14 cellular contexts compared by ENCODE assay signal in genomic region chr2:217555075-217555876, GRCh38.
DNase-seq lines count a peak whose midpoint lies in the region; ATAC-seq, FAIRE-seq and TF ChIP-seq lines count a peak whose summit lies in the region.
"Had no signal": no experiment of that assay in that cellular context is flagged by ENCODE, and none has a peak within 500 bp of the region (broad histone marks: within the 10 kb centered on the region; RNA-seq: fewer than 3 reads in every experiment).

No MANE protein-coding gene starts in this region.

- ATAC-seq in HG03342 (IDR thresholded peaks at IDR 0.05; ENCODE audit: unreplicated experiment) (no peak), GM18498 (IDR thresholded peaks at IDR 0.05; ENCODE audit: unreplicated experiment) (no peak)
- ATAC-seq: natural killer cell had no signal

- H4K8ac ChIP-seq in H1 (ENCODE audit: extremely low read depth, insufficient read depth, low read length) = no peak overlapping the region

- no peak for DNase-seq in left ventricle myocardium inferior
- no peak for DNase-seq in cardiac septum (ENCODE audit: low spot score)
- peak in 1 of 2 experiments; percentile 15 for DNase-seq in H1 (ENCODE audit: low read depth in 1 of 2, low spot score in 2 of 2)
- DNase-seq in myocyte (ENCODE audit: low read depth) = peak; percentile 17
- no peak for DNase-seq in vagina (ENCODE audit: extremely low spot score in 2 of 2)
- DNase-seq in NCI-H1436 treated with DMSO at 0.1 percent for 48 hours (lab: John Stamatoyannopoulos, UW) = no peak
- DNase-seq: colonic mucosa, GOT3, natural killer cell, NCI-H446 had no signal

- no peak overlapping the region for H3K18ac ChIP-seq in H1 (ENCODE audit: extremely low read depth, low read length)

- H2BK20ac ChIP-seq in H1 (ENCODE audit: low read length) = no peak overlapping the region

- no peak overlapping the region for H4K5ac ChIP-seq in H1 (ENCODE audit: insufficient read length, low read depth, low read length)

- H3K79me1 ChIP-seq in H1 (ENCODE audit: low read depth, low read length) = no peaks in the 10 kb centered on the region

- no peak for TF ChIP-seq CTCF in left ventricle myocardium inferior (IDR thresholded peaks at IDR 0.05; ENCODE audit: borderline replicate concordance)
- no peak for TF ChIP-seq CTCF in H1 (IDR thresholded peaks at IDR 0.05; ENCODE audit: control extremely low read depth in 1 of 3, insufficient read depth in 1 of 3, low read depth in 1 of 3, low read length in 3 of 3)
- no peak for TF ChIP-seq CTCF in vagina (IDR thresholded peaks at IDR 0.05)

- no peak overlapping the region for H2BK12ac ChIP-seq in H1 (ENCODE audit: low read depth, low read length)

- no peak overlapping the region for H2BK120ac ChIP-seq in H1 (replicated peaks; ENCODE audit: low read depth, low read length)

- no peak overlapping the region for H2AFZ ChIP-seq in H1 (ENCODE audit: low read length)

- CTCF ChIA-PET in H1 (lab: Charles Lee; ENCODE audit: partially characterized antibody) = interaction anchor here (1.0 to 1.5 kb wide), 5 partner anchors 10 to 158 kb away, joined by 3 to 5 read pairs (median 3); no protein-coding TSS in a partner anchor

- no peak overlapping the region for H3K14ac ChIP-seq in H1 (ENCODE audit: insufficient read length)

- no peak overlapping the region for H2BK15ac ChIP-seq in H1 (ENCODE audit: low read length)

- no peaks in the 10 kb centered on the region for H4K20me1 ChIP-seq in H1 (replicated peaks in 1 of 2; ENCODE audit: control insufficient read depth in 1 of 2, insufficient read depth in 2 of 2, low read length in 2 of 2)

- no peaks in the 10 kb centered on the region for H3K27me3 ChIP-seq in left ventricle myocardium inferior (ENCODE audit: low read depth)
- H3K27me3 ChIP-seq in H1 (replicated peaks in 1 of 4; ENCODE audit: control insufficient read depth in 3 of 4, extremely low read depth in 1 of 4, insufficient read depth in 3 of 4, low read length in 3 of 4) = no peaks in the 10 kb centered on the region
- no peaks in the 10 kb centered on the region for H3K27me3 ChIP-seq in vagina
- H3K27me3 ChIP-seq: colonic mucosa, upper lobe of left lung had no signal

- H3K56ac ChIP-seq in H1 (replicated peaks; ENCODE audit: insufficient read length, low read depth, low read length) = no peak overlapping the region

- H3K9me3 ChIP-seq in left ventricle myocardium inferior (replicated peaks) (no peaks in the 10 kb centered on the region), H1 (ENCODE audit: insufficient read depth in 2 of 2, low read depth in 1 of 2, low read length in 1 of 2) (no peaks in the 10 kb centered on the region), vagina (no peaks in the 10 kb centered on the region)
- H3K9me3 ChIP-seq: colonic mucosa, upper lobe of left lung had no signal

- no peak overlapping the region for H2BK5ac ChIP-seq in H1 (ENCODE audit: low read depth, low read length)

- H3K4me3 ChIP-seq in left ventricle myocardium inferior (no peak overlapping the region), H1 (ENCODE audit: extremely low read depth in 1 of 4, insufficient read depth in 2 of 4, low read depth in 3 of 4, low read length in 4 of 4) (no peak overlapping the region), vagina (no peak overlapping the region)
- H3K4me3 ChIP-seq: colonic mucosa, upper lobe of left lung had no signal

- FAIRE-seq in H1 (lab: Jason Lieb, UNC) = no peak
- FAIRE-seq: islet of Langerhans had no signal

- no peaks in the 10 kb centered on the region for H3K79me2 ChIP-seq in H1 (ENCODE audit: control insufficient read depth in 1 of 2, insufficient read depth in 2 of 2, low read length in 2 of 2)

- no peak overlapping the region for H3K4ac ChIP-seq in H1 (replicated peaks; ENCODE audit: insufficient read length, low read depth, low read length)

- POLR2A ChIA-PET in H1 (lab: Charles Lee; ENCODE audit: partially characterized antibody) = interaction anchor here (0.6 kb wide), 1 partner anchor 725 kb away, joined by 3 read pairs; no protein-coding TSS in a partner anchor

- no peak for TF ChIP-seq EP300 in H1 (IDR thresholded peaks at IDR 0.05; ENCODE audit: borderline replicate concordance in 1 of 2, low read depth in 2 of 2, low read length in 2 of 2)

- no peak for TF ChIP-seq POLR2A in H1 (IDR thresholded peaks at IDR 0.05; ENCODE audit: control extremely low read depth in 1 of 2, low read depth in 2 of 2, low read length in 2 of 2)
- TF ChIP-seq POLR2A in vagina (IDR thresholded peaks at IDR 0.05) = no peak

- intact Hi-C loops in left ventricle myocardium inferior (cut with micrococcal nuclease) = no loop called here
- intact Hi-C loops in cardiac septum (cut with DNase I) = no loop called here
- intact Hi-C loops in vagina (cut with DNase I) = no loop called here

- peak overlapping the region; percentile 19 to 43; a peak in 2 of 4 replicates for H3K4me2 ChIP-seq in H1 (ENCODE audit: insufficient read depth in 1 of 2, low read depth in 2 of 2, low read length in 2 of 2)

- no peak overlapping the region for H3K23ac ChIP-seq in H1 (ENCODE audit: insufficient read length)

- no peaks in the 10 kb centered on the region for H3K23me2 ChIP-seq in H1 (ENCODE audit: low read depth, low read length)

- no peak overlapping the region for H3K9ac ChIP-seq in H1 (replicated peaks in 1 of 4; ENCODE audit: extremely low read depth in 1 of 4, low read depth in 3 of 4, low read length in 3 of 4)

- H3K36me3 ChIP-seq in left ventricle myocardium inferior = no peaks in the 10 kb centered on the region
- no peaks in the 10 kb centered on the region for H3K36me3 ChIP-seq in H1 (ENCODE audit: control insufficient read depth in 2 of 4, insufficient read depth in 4 of 4, low read length in 3 of 4)
- H3K36me3 ChIP-seq in vagina = no peaks in the 10 kb centered on the region
- H3K36me3 ChIP-seq: colonic mucosa, upper lobe of left lung had no signal

- H3K27ac ChIP-seq in left ventricle myocardium inferior (replicated peaks) = peak overlapping the region; percentile 27
- no peak overlapping the region for H3K27ac ChIP-seq in H1 (ENCODE audit: low read depth, low read length)
- peak overlapping the region; percentile 22 for H3K27ac ChIP-seq in vagina
- H3K27ac ChIP-seq: colonic mucosa, upper lobe of left lung had no signal

- H3K4me1 ChIP-seq in left ventricle myocardium inferior (peaks cover 20% of the 10 kb centered on the region), H1 (replicated peaks in 1 of 4; ENCODE audit: control insufficient read depth in 3 of 4, insufficient read depth in 4 of 4, low read length in 3 of 4) (peaks cover 2 to 17% (median 8%) of the 10 kb centered on the region in 4 experiments; a peak in 5 of 7 replicates), vagina (peaks cover 23% of the 10 kb centered on the region)
- H3K4me1 ChIP-seq: colonic mucosa had no signal

- 65% methylated on average over 7 of the region's 7 CpGs; no CpG with 5 or more reads in 1 of the 2 experiments for WGBS in H1 (ENCODE audit: extremely low coverage in 1 of 2, insufficient coverage in 1 of 2, insufficient read length in 1 of 2, insufficient replicate concordance in 2 of 2, low coverage in 1 of 2, low lambda C conversion rate in 2 of 2, missing lambda C conversion rate in 1 of 2), 2 experiments

- H2AK5ac ChIP-seq in H1 (ENCODE audit: low read depth, low read length) = no peak overlapping the region

- no peak overlapping the region for H4K91ac ChIP-seq in H1 (replicated peaks; ENCODE audit: insufficient read length, low read length)

- no peak for TF ChIP-seq RAD21 in H1 (IDR thresholded peaks at IDR 0.05 in 1 of 2, conservative IDR thresholded peaks at IDR 0.05 in 1 of 2; ENCODE audit: low read depth in 2 of 2, low read length in 2 of 2)

TF ChIP-seq in H1, 55 proteins besides CTCF, POLR2A, EP300 and RAD21:
- TF ChIP-seq SRF (IDR thresholded peaks at IDR 0.05; ENCODE audit: low read depth, low read length) = no peak
